Comparison of ENCODE assay signal across 1 cellular context in genomic region chr10:9786101-9786500, GRCh38.
TF ChIP-seq lines count a peak whose summit lies in the region.

No MANE protein-coding gene starts in this region.

TF ChIP-seq in IMR-90, 13 proteins besides CTCF, POLR2A, EP300 and RAD21:
- no peak for TF ChIP-seq MAZ (IDR thresholded peaks at IDR 0.05; ENCODE audit: borderline replicate concordance, low read depth, low read length)
- no peak for TF ChIP-seq BHLHE40 (IDR thresholded peaks at IDR 0.05; ENCODE audit: low read depth, low read length)
- TF ChIP-seq, protein P1, sequence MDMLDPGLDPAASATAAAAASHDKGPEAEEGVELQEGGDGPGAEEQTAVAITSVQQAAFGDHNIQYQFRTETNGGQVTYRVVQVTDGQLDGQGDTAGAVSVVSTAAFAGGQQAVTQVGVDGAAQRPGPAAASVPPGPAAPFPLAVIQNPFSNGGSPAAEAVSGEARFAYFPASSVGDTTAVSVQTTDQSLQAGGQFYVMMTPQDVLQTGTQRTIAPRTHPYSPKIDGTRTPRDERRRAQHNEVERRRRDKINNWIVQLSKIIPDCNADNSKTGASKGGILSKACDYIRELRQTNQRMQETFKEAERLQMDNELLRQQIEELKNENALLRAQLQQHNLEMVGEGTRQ (IDR thresholded peaks at IDR 0.05; ENCODE audit: low read depth, low read length), result no peak
- TF ChIP-seq NFE2L2 (IDR thresholded peaks at IDR 0.05; ENCODE audit: low read depth, low read length), result no peak
- TF ChIP-seq RCOR1 (IDR thresholded peaks at IDR 0.05; ENCODE audit: insufficient replicate concordance, low read length), result no peak
- no peak for TF ChIP-seq MAFK (IDR thresholded peaks at IDR 0.05; ENCODE audit: low read depth, low read length)
- TF ChIP-seq RFX5 (IDR thresholded peaks at IDR 0.05; ENCODE audit: low read depth, low read length), result no peak
- no peak for TF ChIP-seq CEBPB (IDR thresholded peaks at IDR 0.05; ENCODE audit: low read depth, low read length)
- TF ChIP-seq ELK1 (IDR thresholded peaks at IDR 0.05; ENCODE audit: borderline replicate concordance, low read depth, low read length), result no peak
- no peak for TF ChIP-seq SMC3 (IDR thresholded peaks at IDR 0.05; ENCODE audit: low read depth, low read length)
- no peak for TF ChIP-seq FOS (IDR thresholded peaks at IDR 0.05; ENCODE audit: low read depth, low read length)
